In genomic region chr4:17814140-17814539, GRCh38 we compare ENCODE assay signal across 12 cellular contexts. TPM values are rescaled to one million over a fixed set of nuclear protein-coding genes. Genes with fewer than 3 reads are reported as not detected.
DNase-seq lines count a peak whose midpoint lies in the region; ATAC-seq and TF ChIP-seq lines count a peak whose summit lies in the region.
"Had no signal": no experiment of that assay in that cellular context is flagged by ENCODE, and none has a peak within 500 bp of the region (broad histone marks: within the 10 kb centered on the region; RNA-seq: fewer than 3 reads in every experiment).

No MANE protein-coding gene starts in this region.

- POLR2A ChIA-PET in activated CD4-positive, alpha-beta T cell treated with anti-CD3 and anti-CD28 coated beads, Interleukin-2, amount 10 ng/mL, durations not matched to agents 7 days and 5 days (lab: Charles Lee) = no interaction called here
- POLR2A ChIA-PET in activated CD4-positive, alpha-beta T cell treated with anti-CD3 and anti-CD28 coated beads for 36 hours (lab: Charles Lee) = interaction anchor here (0.7 kb wide), 1 partner anchor 204 kb away, joined by 3 read pairs; no protein-coding TSS in a partner anchor

- H3K4me3 Mint-ChIP-seq in activated CD4-positive, alpha-beta T cell treated with anti-CD3 and anti-CD28 coated beads, Interleukin-2, amount 10 ng/mL, durations not matched to agents 7 days and 5 days = no peak overlapping the region
- H3K4me3 Mint-ChIP-seq in endodermal cell (no peak overlapping the region), immature natural killer cell (no peak overlapping the region)
- H3K4me3 Mint-ChIP-seq in activated CD4-positive, alpha-beta T cell treated with anti-CD3 and anti-CD28 coated beads for 36 hours = no peak overlapping the region

- no peaks in the 10 kb centered on the region for H3K27me3 ChIP-seq in OCI-LY1 (ENCODE audit: insufficient read depth, low read length)
- H3K27me3 ChIP-seq in endodermal cell (ENCODE audit: control insufficient read depth, insufficient read depth, low read length, poor library complexity, severe bottlenecking) = no peaks in the 10 kb centered on the region
- no peaks in the 10 kb centered on the region for H3K27me3 ChIP-seq in trophoblast cell (ENCODE audit: insufficient read depth, low read length)
- H3K27me3 ChIP-seq: testis had no signal

- no peak overlapping the region for H3K23ac ChIP-seq in trophoblast cell (ENCODE audit: low read length)

- 95 to 96% methylated on average over 3 of the region's 3 CpGs for WGBS in endodermal cell (ENCODE audit: insufficient coverage in 1 of 2, insufficient read length in 1 of 2), 2 experiments
- WGBS in trophoblast cell (ENCODE audit: extremely low coverage, insufficient coverage, insufficient read length) = no CpG with 5 or more reads among the region's 3 CpGs

- H3K27me3 Mint-ChIP-seq in activated CD4-positive, alpha-beta T cell treated with anti-CD3 and anti-CD28 coated beads, Interleukin-2, amount 10 ng/mL, durations not matched to agents 7 days and 5 days = no peaks in the 10 kb centered on the region
- no peaks in the 10 kb centered on the region for H3K27me3 Mint-ChIP-seq in endodermal cell (ENCODE audit: insufficient read depth)
- peaks cover 4 to 6% (median 4%) of the 10 kb centered on the region in 3 donors for H3K27me3 Mint-ChIP-seq in immature natural killer cell (ENCODE audit: low read depth in 3 of 3)
- H3K27me3 Mint-ChIP-seq in activated CD4-positive, alpha-beta T cell treated with anti-CD3 and anti-CD28 coated beads for 36 hours = no peaks in the 10 kb centered on the region

- peaks cover 8% of the 10 kb centered on the region for H3K79me1 ChIP-seq in trophoblast cell (ENCODE audit: low read length)

- no peak overlapping the region for H2AK5ac ChIP-seq in trophoblast cell (ENCODE audit: low read length)

- H3K79me2 ChIP-seq in OCI-LY1 (ENCODE audit: insufficient read depth, low read length) (peaks cover 51% of the 10 kb centered on the region), trophoblast cell (ENCODE audit: control insufficient read depth, insufficient read depth, low read length, poor library complexity) (peaks cover 12% of the 10 kb centered on the region)

- CTCF ChIA-PET in activated CD4-positive, alpha-beta T cell treated with anti-CD3 and anti-CD28 coated beads, Interleukin-2, amount 10 ng/mL, durations not matched to agents 7 days and 5 days (lab: Charles Lee) = interaction anchor here (0.6 kb wide), 1 partner anchor 211 kb away, joined by 3 read pairs; no protein-coding TSS in a partner anchor
- CTCF ChIA-PET in activated CD4-positive, alpha-beta T cell treated with anti-CD3 and anti-CD28 coated beads for 36 hours (lab: Charles Lee) = interaction anchor here (0.8 to 1.5 kb wide), 2 partner anchors 9 to 262 kb away, joined by 3 to 4 read pairs; no protein-coding TSS in a partner anchor

- 0 out of 2 replicates have a peak overlapping the region, but pooled peaks have one; percentile 16 for H3K4me2 ChIP-seq in OCI-LY1 (ENCODE audit: low read length)
- H3K4me2 ChIP-seq in trophoblast cell (ENCODE audit: low read length) = no peak overlapping the region

- TF ChIP-seq CTCF in OCI-LY1 (IDR thresholded peaks at IDR 0.05; ENCODE audit: low read length) (no peak), endodermal cell (conservative IDR thresholded peaks at IDR 0.05) (no peak)

- H3K4me3 ChIP-seq in OCI-LY1 (ENCODE audit: low read depth, low read length, poor library complexity, severe bottlenecking) = no peak overlapping the region
- H3K4me3 ChIP-seq in endodermal cell (ENCODE audit: low read length) = no peak overlapping the region
- H3K4me3 ChIP-seq in trophoblast cell (ENCODE audit: low read depth, low read length) = no peak overlapping the region
- H3K4me3 ChIP-seq: testis had no signal

- H3K27ac Mint-ChIP-seq in activated CD4-positive, alpha-beta T cell treated with anti-CD3 and anti-CD28 coated beads, Interleukin-2, amount 10 ng/mL, durations not matched to agents 7 days and 5 days = peak overlapping the region; percentile 66
- H3K27ac Mint-ChIP-seq in endodermal cell = peak overlapping the region; percentile 70
- H3K27ac Mint-ChIP-seq in immature natural killer cell = peak overlapping the region in 1 of 6 donors; percentile 39
- no peak overlapping the region for H3K27ac Mint-ChIP-seq in activated CD4-positive, alpha-beta T cell treated with anti-CD3 and anti-CD28 coated beads for 36 hours

- no peaks in the 10 kb centered on the region for H3F3A ChIP-seq in OCI-LY1 (ENCODE audit: insufficient read depth, low read length)

- no peak overlapping the region for H3K14ac ChIP-seq in trophoblast cell (ENCODE audit: low read length)

- H3K9me3 Mint-ChIP-seq in activated CD4-positive, alpha-beta T cell treated with anti-CD3 and anti-CD28 coated beads, Interleukin-2, amount 10 ng/mL, durations not matched to agents 7 days and 5 days = no peaks in the 10 kb centered on the region
- H3K9me3 Mint-ChIP-seq in endodermal cell = no peaks in the 10 kb centered on the region
- no peaks in the 10 kb centered on the region for H3K9me3 Mint-ChIP-seq in immature natural killer cell
- no peaks in the 10 kb centered on the region for H3K9me3 Mint-ChIP-seq in activated CD4-positive, alpha-beta T cell treated with anti-CD3 and anti-CD28 coated beads for 36 hours (ENCODE audit: low read depth)

- intact Hi-C loops in activated CD4-positive, alpha-beta T cell treated with anti-CD3 and anti-CD28 coated beads for 36 hours (cut with DNase I, micrococcal nuclease) = loop anchor here in 1 of 2 experiments (10.0 kb wide), 1 partner anchor 299 kb away; the partner anchor contains the start of genes CLRN2 and QDPR

- H2AFZ ChIP-seq in OCI-LY1 (ENCODE audit: low read length) (no peak overlapping the region), trophoblast cell (ENCODE audit: insufficient read depth, low read length, poor library complexity) (no peak overlapping the region)

- DNase-seq in activated CD4-positive, alpha-beta T cell treated with anti-CD3 and anti-CD28 coated beads, Interleukin-2, amount 10 ng/mL, durations not matched to agents 7 days and 5 days = no peak
- DNase-seq in activated CD4-positive, alpha-beta T cell treated with anti-CD3 and anti-CD28 coated beads for 48 hours = no peak
- DNase-seq in endodermal cell (no peak), trophoblast cell (peak in 1 of 2 donors; percentile 12), immature natural killer cell (no peak), NCI-H2081 (lab: John Stamatoyannopoulos, UW) (no peak)
- no peak for DNase-seq in activated CD4-positive, alpha-beta T cell treated with anti-CD3 and anti-CD28 coated beads for 36 hours
- DNase-seq: activated effector memory CD4-positive, alpha-beta T cell treated with Interleukin-2 at 50 U/mL for 16 hours; head of caudate nucleus; retina; testis had no signal

- peaks cover 67% of the 10 kb centered on the region for H3K36me3 Mint-ChIP-seq in activated CD4-positive, alpha-beta T cell treated with anti-CD3 and anti-CD28 coated beads, Interleukin-2, amount 10 ng/mL, durations not matched to agents 7 days and 5 days (ENCODE audit: low read depth)
- peaks cover 26% of the 10 kb centered on the region for H3K36me3 Mint-ChIP-seq in endodermal cell (ENCODE audit: low read depth)
- no peaks in the 10 kb centered on the region for H3K36me3 Mint-ChIP-seq in immature natural killer cell
- peaks cover 66% of the 10 kb centered on the region for H3K36me3 Mint-ChIP-seq in activated CD4-positive, alpha-beta T cell treated with anti-CD3 and anti-CD28 coated beads for 36 hours (ENCODE audit: low read depth)

- H2BK120ac ChIP-seq in trophoblast cell (ENCODE audit: insufficient read depth, low read length, poor library complexity) = no peak overlapping the region

- ATAC-seq in activated CD4-positive, alpha-beta T cell treated with anti-CD3 and anti-CD28 coated beads for 36 hours = no peak

- H3K9ac ChIP-seq in OCI-LY1 (ENCODE audit: low read length) (no peak overlapping the region), endodermal cell (ENCODE audit: extremely low read depth, low read length, poor library complexity, severe bottlenecking) (no peak overlapping the region), trophoblast cell (ENCODE audit: low read length) (no peak overlapping the region)

- peak overlapping the region; percentile 86 for H3K4ac ChIP-seq in trophoblast cell (ENCODE audit: low read depth, low read length)

- peaks cover 42% of the 10 kb centered on the region for H3K4me1 Mint-ChIP-seq in activated CD4-positive, alpha-beta T cell treated with anti-CD3 and anti-CD28 coated beads, Interleukin-2, amount 10 ng/mL, durations not matched to agents 7 days and 5 days
- H3K4me1 Mint-ChIP-seq in endodermal cell (peaks cover 10% of the 10 kb centered on the region), immature natural killer cell (peaks cover 31 to 41% of the 10 kb centered on the region in 2 donors)
- peaks cover 15% of the 10 kb centered on the region for H3K4me1 Mint-ChIP-seq in activated CD4-positive, alpha-beta T cell treated with anti-CD3 and anti-CD28 coated beads for 36 hours

- no peak overlapping the region for H4K8ac ChIP-seq in trophoblast cell (ENCODE audit: low read depth, low read length)

- H4K12ac ChIP-seq in trophoblast cell (ENCODE audit: low read depth, low read length) = no peak overlapping the region

- H2BK12ac ChIP-seq in trophoblast cell (ENCODE audit: low read length) = no peak overlapping the region

- H3K18ac ChIP-seq in trophoblast cell (ENCODE audit: low read length) = no peak overlapping the region

- no peaks in the 10 kb centered on the region for H4K20me1 ChIP-seq in OCI-LY1 (ENCODE audit: insufficient read depth, low read length)

- no peak overlapping the region for H2BK5ac ChIP-seq in trophoblast cell (ENCODE audit: low read depth, low read length, poor library complexity)

- peaks cover 49% of the 10 kb centered on the region for H3K36me3 ChIP-seq in OCI-LY1 (ENCODE audit: insufficient read depth, low read length)
- H3K36me3 ChIP-seq in endodermal cell (ENCODE audit: control insufficient read depth, insufficient read depth, low read length) = peaks cover 59% of the 10 kb centered on the region
- H3K36me3 ChIP-seq in trophoblast cell (ENCODE audit: control insufficient read depth in 1 of 2, insufficient read depth in 2 of 2, low read length in 2 of 2) = peaks cover 8% of the 10 kb centered on the region in 2 experiments

- H3K4me1 ChIP-seq in OCI-LY1 (ENCODE audit: insufficient read depth, low read length, severe bottlenecking) = peaks cover 17% of the 10 kb centered on the region
- H3K4me1 ChIP-seq in endodermal cell (ENCODE audit: control insufficient read depth, insufficient read depth, low read length) = no peaks in the 10 kb centered on the region
- H3K4me1 ChIP-seq in trophoblast cell (ENCODE audit: control insufficient read depth in 1 of 2, insufficient read depth in 2 of 2, low read length in 2 of 2) = no peaks in the 10 kb centered on the region

- no peaks in the 10 kb centered on the region for H3K9me2 ChIP-seq in OCI-LY1 (ENCODE audit: low read depth, low read length)

- H3K27ac ChIP-seq in OCI-LY1 (ENCODE audit: low read depth, low read length, poor library complexity, severe bottlenecking) (no peak overlapping the region), endodermal cell (ENCODE audit: low read depth, low read length) (no peak overlapping the region), trophoblast cell (ENCODE audit: low read depth, low read length) (no peak overlapping the region)
- H3K27ac ChIP-seq: testis had no signal

- no peak overlapping the region for H4K91ac ChIP-seq in trophoblast cell (ENCODE audit: low read depth, low read length)

- no peaks in the 10 kb centered on the region for H3K9me3 ChIP-seq in OCI-LY1 (ENCODE audit: low read length)
- H3K9me3 ChIP-seq in endodermal cell (ENCODE audit: control insufficient read depth, low read length) = no peaks in the 10 kb centered on the region
- H3K9me3 ChIP-seq in trophoblast cell (ENCODE audit: insufficient read depth, low read depth, low read length) = no peaks in the 10 kb centered on the region
- H3K9me3 ChIP-seq: testis had no signal

RNA-seq across cellular contexts. Expression of gene NCAPG, which starts 3.4 kb away (rescaled TPM):
- total RNA-seq in activated CD4-positive, alpha-beta T cell treated with anti-CD3 and anti-CD28 coated beads, Interleukin-2, amount 10 ng/mL, durations not matched to agents 7 days and 5 days = 100 to 1,000 TPM in 1 of 2 experiments, 10 to 100 TPM in 1; 93.8 to 102 TPM
- total RNA-seq in endodermal cell = 10 to 100 TPM; 37.5 to 47.4 TPM
- polyA plus RNA-seq in endodermal cell (2013, experiment 1 of 2) = 78.3 TPM
- polyA plus RNA-seq in endodermal cell (2013, experiment 2 of 2) = 81.9 TPM
- 25.2 and 27.9 TPM in 2 replicates for polyA plus RNA-seq in trophoblast cell (2013)
- 1 to 10 TPM in 1 of 3 donors, under 1 TPM in 1, not detected in 1; 0.54 to 1.5 TPM for polyA plus RNA-seq in immature natural killer cell
- 10 to 100 TPM; 73.8 to 82.8 TPM for total RNA-seq in activated CD4-positive, alpha-beta T cell treated with anti-CD3 and anti-CD28 coated beads for 36 hours

RNA-seq across cellular contexts. Expression of gene DCAF16, which starts 3.6 kb away (rescaled TPM):
- total RNA-seq in activated CD4-positive, alpha-beta T cell treated with anti-CD3 and anti-CD28 coated beads, Interleukin-2, amount 10 ng/mL, durations not matched to agents 7 days and 5 days = 10 to 100 TPM; 50.9 to 53.6 TPM
- 10 to 100 TPM; 52.0 to 63.1 TPM for total RNA-seq in endodermal cell
- 41.7 TPM for polyA plus RNA-seq in endodermal cell (2013, experiment 1 of 2)
- polyA plus RNA-seq in endodermal cell (2013, experiment 2 of 2) = 41.1 TPM
- 18.9 and 19.1 TPM in 2 replicates for polyA plus RNA-seq in trophoblast cell (2013)
- polyA plus RNA-seq in immature natural killer cell = 10 to 100 TPM in 2 of 3 donors, 1 to 10 TPM in 1; 7.8 to 18.5 (median 11.8) TPM
- total RNA-seq in activated CD4-positive, alpha-beta T cell treated with anti-CD3 and anti-CD28 coated beads for 36 hours = 10 to 100 TPM; 40.3 to 47.5 TPM

RNA-seq across cellular contexts. Expression of gene FAM184B, which starts 32.7 kb away (rescaled TPM):
- not detected for total RNA-seq in activated CD4-positive, alpha-beta T cell treated with anti-CD3 and anti-CD28 coated beads, Interleukin-2, amount 10 ng/mL, durations not matched to agents 7 days and 5 days
- total RNA-seq in endodermal cell = under 1 TPM in 1 of 2 donors, not detected in 1; 0.07 TPM
- polyA plus RNA-seq in endodermal cell (2013, experiment 1 of 2) = 0.82 TPM
- 0.87 TPM for polyA plus RNA-seq in endodermal cell (2013, experiment 2 of 2)
- 0.06 and 0.07 TPM in 2 replicates for polyA plus RNA-seq in trophoblast cell (2013)
- not detected for polyA plus RNA-seq in immature natural killer cell
- under 1 TPM in 1 of 2 experiments, not detected in 1; 0.04 TPM for total RNA-seq in activated CD4-positive, alpha-beta T cell treated with anti-CD3 and anti-CD28 coated beads for 36 hours
